ENCODE assay signal across 2 cellular contexts in the genomic region with DNA sequence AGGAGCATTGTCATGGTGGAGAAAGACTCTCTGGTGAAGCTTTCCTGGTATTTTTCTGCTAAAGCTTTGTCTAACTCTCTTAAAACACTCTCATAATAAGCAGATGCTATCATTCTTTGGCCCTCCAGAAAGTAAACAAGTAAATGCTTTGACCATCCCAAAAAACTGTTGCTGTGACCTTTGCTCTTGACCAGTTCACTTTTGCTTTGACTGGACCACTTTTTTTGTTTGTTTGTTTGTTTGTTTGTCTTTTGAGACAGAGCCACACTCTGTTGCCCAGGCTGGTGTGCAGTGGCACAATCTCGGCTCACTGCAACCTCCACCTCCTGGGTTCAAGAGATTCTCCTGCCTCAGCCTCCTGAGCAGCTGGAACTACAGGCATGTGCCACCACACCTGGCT.
TF ChIP-seq lines count a peak whose summit lies in the region.
"Not testable (repeated sequence)": the region's sequence is repeated elsewhere in the genome, so short reads cannot be mapped to it uniquely, and the experiment has no call there.

No MANE protein-coding gene starts in this region.

TF ChIP-seq in HepG2, 621 proteins besides CTCF, POLR2A, EP300 and RAD21:
- not testable (repeated sequence) for TF ChIP-seq FOXP1 (IDR thresholded peaks at IDR 0.05); HNF4G (CRISPR knock-in tag; IDR thresholded peaks at IDR 0.05; ENCODE audit: borderline replicate concordance, low read depth)
- peak; percentile 60; the same call in 1 of the 2 replicates for TF ChIP-seq FOXP1 (CRISPR knock-in tag; IDR thresholded peaks at IDR 0.05)
- TF ChIP-seq, protein P1, sequence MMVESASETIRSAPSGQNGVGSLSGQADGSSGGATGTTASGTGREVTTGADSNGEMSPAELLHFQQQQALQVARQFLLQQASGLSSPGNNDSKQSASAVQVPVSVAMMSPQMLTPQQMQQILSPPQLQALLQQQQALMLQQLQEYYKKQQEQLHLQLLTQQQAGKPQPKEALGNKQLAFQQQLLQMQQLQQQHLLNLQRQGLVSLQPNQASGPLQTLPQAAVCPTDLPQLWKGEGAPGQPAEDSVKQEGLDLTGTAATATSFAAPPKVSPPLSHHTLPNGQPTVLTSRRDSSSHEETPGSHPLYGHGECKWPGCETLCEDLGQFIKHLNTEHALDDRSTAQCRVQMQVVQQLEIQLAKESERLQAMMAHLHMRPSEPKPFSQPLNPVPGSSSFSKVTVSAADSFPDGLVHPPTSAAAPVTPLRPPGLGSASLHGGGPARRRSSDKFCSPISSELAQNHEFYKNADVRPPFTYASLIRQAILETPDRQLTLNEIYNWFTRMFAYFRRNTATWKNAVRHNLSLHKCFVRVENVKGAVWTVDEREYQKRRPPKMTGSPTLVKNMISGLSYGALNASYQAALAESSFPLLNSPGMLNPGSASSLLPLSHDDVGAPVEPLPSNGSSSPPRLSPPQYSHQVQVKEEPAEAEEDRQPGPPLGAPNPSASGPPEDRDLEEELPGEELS (CRISPR knock-in tag; IDR thresholded peaks at IDR 0.05), result peak; percentile 53; the same call in 1 of the 2 replicates
- 0 out of 2 replicates have a peak, but pooled peaks have one; percentile 10 for TF ChIP-seq HNF4G (IDR thresholded peaks at IDR 0.05; ENCODE audit: borderline replicate concordance, low read depth, low read length)
- peak; percentile 66 for TF ChIP-seq ZNF770 (CRISPR knock-in tag; IDR thresholded peaks at IDR 0.05)
TF ChIP-seq in HepG2: peak in this region for 4; not testable (repeated sequence) for 617.

TF ChIP-seq in liver, 16 proteins besides CTCF, POLR2A, EP300 and RAD21:
- TF ChIP-seq RXRA (IDR thresholded peaks at IDR 0.05) (peak in 1 of 2 donors; percentile 9), HNF4A (conservative IDR thresholded peaks at IDR 0.05) (peak; percentile 43 to 53)
TF ChIP-seq in liver: peak in this region for 2; not testable (repeated sequence) for 14.
